In genomic region chr6:41571066-41571780, GRCh38 we compare ENCODE assay signal across 1 cellular context.
TF ChIP-seq lines count a peak whose summit lies in the region.

No MANE protein-coding gene starts in this region.

TF ChIP-seq in HEK293, 187 proteins besides CTCF, POLR2A, EP300 and RAD21 (continued from another document and continues in another):
- peak; percentile 45; the same call in 1 of the 2 replicates for TF ChIP-seq ZNF398 (tag by site-specific recombination; IDR thresholded peaks at IDR 0.05)
- no peak for TF ChIP-seq ZXDB (tag by site-specific recombination; IDR thresholded peaks at IDR 0.05)
- TF ChIP-seq MYNN (tag by site-specific recombination; IDR thresholded peaks at IDR 0.05; ENCODE audit: borderline replicate concordance), result no peak
- no peak for TF ChIP-seq GLI2 (tag by site-specific recombination; IDR thresholded peaks at IDR 0.05; ENCODE audit: borderline replicate concordance, low read depth)
- no peak for TF ChIP-seq ZNF701 (tag by site-specific recombination; IDR thresholded peaks at IDR 0.05)
- no peak for TF ChIP-seq ZNF530 (tag by site-specific recombination; IDR thresholded peaks at IDR 0.05; ENCODE audit: low read depth)
- TF ChIP-seq ZNF473 (tag by site-specific recombination; IDR thresholded peaks at IDR 0.05), result no peak
- TF ChIP-seq ZNF692 (tag by site-specific recombination; IDR thresholded peaks at IDR 0.05), result no peak
- TF ChIP-seq IKZF3 (tag by site-specific recombination; IDR thresholded peaks at IDR 0.05), result peak; percentile 43; the same call in 1 of the 2 replicates
- no peak for TF ChIP-seq ZBTB48 (tag by site-specific recombination; IDR thresholded peaks at IDR 0.05)
- TF ChIP-seq ZIC2 (tag by site-specific recombination; IDR thresholded peaks at IDR 0.05), result peak; percentile 49
- TF ChIP-seq ZNF639 (tag by site-specific recombination; IDR thresholded peaks at IDR 0.05), result no peak
- no peak for TF ChIP-seq ZNF768 (tag by site-specific recombination; IDR thresholded peaks at IDR 0.05)
- TF ChIP-seq SCRT2 (tag by site-specific recombination; IDR thresholded peaks at IDR 0.05), result no peak
- no peak for TF ChIP-seq PRDM1 (tag by site-specific recombination; IDR thresholded peaks at IDR 0.05)
- no peak for TF ChIP-seq ZNF138 (tag by site-specific recombination; IDR thresholded peaks at IDR 0.05; ENCODE audit: borderline replicate concordance)
- TF ChIP-seq ZNF292 (tag by site-specific recombination; IDR thresholded peaks at IDR 0.05; ENCODE audit: borderline replicate concordance, low read depth), result no peak
- no peak for TF ChIP-seq TRIM28 (IDR thresholded peaks at IDR 0.05; ENCODE audit: borderline replicate concordance, low read length)
- TF ChIP-seq ZNF670 (tag by site-specific recombination; IDR thresholded peaks at IDR 0.05; ENCODE audit: low read depth), result no peak
- TF ChIP-seq ZNF600 (tag by site-specific recombination; IDR thresholded peaks at IDR 0.05), result peak; percentile 93
- TF ChIP-seq ZNF423 (tag by site-specific recombination; IDR thresholded peaks at IDR 0.05), result no peak
- TF ChIP-seq ZNF785 (tag by site-specific recombination; IDR thresholded peaks at IDR 0.05), result no peak
- TF ChIP-seq ZBTB8A (tag by site-specific recombination; IDR thresholded peaks at IDR 0.05), result peak; percentile 73
- TF ChIP-seq MEIS1 (CRISPR knock-in tag; IDR thresholded peaks at IDR 0.05; ENCODE audit: borderline replicate concordance), result no peak
- TF ChIP-seq ZSCAN30 (tag by site-specific recombination; IDR thresholded peaks at IDR 0.05), result no peak
- no peak for TF ChIP-seq REST (tag by site-specific recombination; IDR thresholded peaks at IDR 0.05)
- TF ChIP-seq ZBTB26 (tag by site-specific recombination; optimal IDR thresholded peaks at IDR 0.05), result no peak
- no peak for TF ChIP-seq KLF9 (tag by site-specific recombination; IDR thresholded peaks at IDR 0.05; ENCODE audit: low read depth)
- no peak for TF ChIP-seq ZNF132 (tag by site-specific recombination; IDR thresholded peaks at IDR 0.05; ENCODE audit: borderline replicate concordance)
- no peak for TF ChIP-seq ZBTB10 (tag by site-specific recombination; IDR thresholded peaks at IDR 0.05)
- TF ChIP-seq HOXD13 (CRISPR knock-in tag; IDR thresholded peaks at IDR 0.05; ENCODE audit: borderline replicate concordance), result no peak
- no peak for TF ChIP-seq SCRT1 (tag by site-specific recombination; IDR thresholded peaks at IDR 0.05; ENCODE audit: borderline replicate concordance)
- no peak for TF ChIP-seq KLF17 (tag by site-specific recombination; IDR thresholded peaks at IDR 0.05)
- peak; percentile 50 for TF ChIP-seq GLIS2 (tag by site-specific recombination; IDR thresholded peaks at IDR 0.05)
- TF ChIP-seq ZNF248 (tag by site-specific recombination; IDR thresholded peaks at IDR 0.05), result no peak
- TF ChIP-seq ZNF571 (tag by site-specific recombination; IDR thresholded peaks at IDR 0.05), result no peak
- no peak for TF ChIP-seq YY1 (tag by site-specific recombination; IDR thresholded peaks at IDR 0.05)
- no peak for TF ChIP-seq ZNF513 (tag by site-specific recombination; IDR thresholded peaks at IDR 0.05)
- TF ChIP-seq REPIN1 (tag by site-specific recombination; IDR thresholded peaks at IDR 0.05; ENCODE audit: low read depth), result no peak
- peak; percentile 87 for TF ChIP-seq GLIS1 (tag by site-specific recombination; IDR thresholded peaks at IDR 0.05)
- no peak for TF ChIP-seq PATZ1 (tag by site-specific recombination; IDR thresholded peaks at IDR 0.05)
- no peak for TF ChIP-seq ZNF169 (tag by site-specific recombination; IDR thresholded peaks at IDR 0.05)
- no peak for TF ChIP-seq ZNF19 (tag by site-specific recombination; IDR thresholded peaks at IDR 0.05; ENCODE audit: low read depth)
- 0 out of 2 replicates have a peak, but pooled peaks have one; percentile 13 for TF ChIP-seq FEZF1 (tag by site-specific recombination; IDR thresholded peaks at IDR 0.05)
- no peak for TF ChIP-seq ZNF610 (tag by site-specific recombination; IDR thresholded peaks at IDR 0.05; ENCODE audit: borderline replicate concordance)
- no peak for TF ChIP-seq ZNF10 (tag by site-specific recombination; IDR thresholded peaks at IDR 0.05)
- TF ChIP-seq TCF7L2 (IDR thresholded peaks at IDR 0.05; ENCODE audit: borderline replicate concordance, low read depth, low read length), result no peak
- TF ChIP-seq ZNF629 (tag by site-specific recombination; IDR thresholded peaks at IDR 0.05), result no peak
